Comparison of ENCODE assay signal across 1 cellular context in genomic region chr16:84044108-84044488, GRCh38.
TF ChIP-seq lines count a peak whose summit lies in the region.

No MANE protein-coding gene starts in this region.

TF ChIP-seq in HepG2, 621 proteins besides CTCF, POLR2A, EP300 and RAD21 (continued from another document):
- TF ChIP-seq SSRP1 (CRISPR knock-in tag; IDR thresholded peaks at IDR 0.05) (peak; percentile 39; the same call in 1 of the 2 replicates), SOX13 (IDR thresholded peaks at IDR 0.05) (no peak), SOX13 (CRISPR knock-in tag; conservative IDR thresholded peaks at IDR 0.05 in 1 of 2, IDR thresholded peaks at IDR 0.05 in 1 of 2) (peak in 1 of 2 experiments; percentile 70; a peak in 2 of 4 replicates), RFXAP (CRISPR knock-in tag; IDR thresholded peaks at IDR 0.05; ENCODE audit: borderline replicate concordance) (0 out of 2 replicates have a peak, but pooled peaks have one; percentile 3), HMGXB4 (CRISPR knock-in tag; IDR thresholded peaks at IDR 0.05; ENCODE audit: borderline replicate concordance in 1 of 2, low read depth in 1 of 2) (0 out of 4 replicates have a peak, but pooled peaks of 1 of the 2 experiments have one; percentile 24), PHF20 (CRISPR knock-in tag; IDR thresholded peaks at IDR 0.05) (no peak), PATZ1 (CRISPR knock-in tag; IDR thresholded peaks at IDR 0.05) (peak; percentile 34), ZNF550 (CRISPR knock-in tag; IDR thresholded peaks at IDR 0.05; ENCODE audit: borderline replicate concordance) (no peak), ZNF24 (IDR thresholded peaks at IDR 0.05) (peak; percentile 88), SMC3 (IDR thresholded peaks at IDR 0.05; ENCODE audit: low read length) (peak; percentile 64), XRCC5 (optimal IDR thresholded peaks at IDR 0.05; ENCODE audit: low read length) (peak; percentile 58), MIER3 (CRISPR knock-in tag; IDR thresholded peaks at IDR 0.05; ENCODE audit: borderline replicate concordance) (0 out of 2 replicates have a peak, but pooled peaks have one; percentile 9), RXRB (CRISPR knock-in tag; IDR thresholded peaks at IDR 0.05; ENCODE audit: borderline replicate concordance) (0 out of 2 replicates have a peak, but pooled peaks have one; percentile 33), ZNF33A (CRISPR knock-in tag; IDR thresholded peaks at IDR 0.05; ENCODE audit: borderline replicate concordance) (no peak), ZNF331 (CRISPR knock-in tag; IDR thresholded peaks at IDR 0.05) (0 out of 2 replicates have a peak, but pooled peaks have one; percentile 30), HHEX (CRISPR knock-in tag; IDR thresholded peaks at IDR 0.05) (peak; percentile 13; the same call in 1 of the 2 replicates), BATF2 (CRISPR knock-in tag; IDR thresholded peaks at IDR 0.05) (no peak), GATAD2A (CRISPR knock-in tag; IDR thresholded peaks at IDR 0.05) (0 out of 2 replicates have a peak, but pooled peaks have one; percentile 16), ARID5B (CRISPR knock-in tag; IDR thresholded peaks at IDR 0.05) (0 out of 2 replicates have a peak, but pooled peaks have one; percentile 17), IKZF5 (CRISPR knock-in tag; IDR thresholded peaks at IDR 0.05) (no peak), STAG1 (CRISPR knock-in tag; IDR thresholded peaks at IDR 0.05) (peak; percentile 74), ZBTB25 (CRISPR knock-in tag; IDR thresholded peaks at IDR 0.05) (no peak), ELF3 (CRISPR knock-in tag; IDR thresholded peaks at IDR 0.05) (0 out of 2 replicates have a peak, but pooled peaks have one; percentile 16), ZNF713 (CRISPR knock-in tag; IDR thresholded peaks at IDR 0.05) (0 out of 2 replicates have a peak, but pooled peaks have one; percentile 14), SOX5 (CRISPR knock-in tag; IDR thresholded peaks at IDR 0.05; ENCODE audit: borderline replicate concordance) (peak; percentile 71)
